In genomic region chr7:20216637-20217036, GRCh38 we compare ENCODE assay signal across 15 cellular contexts. TPM values are rescaled to one million over a fixed set of nuclear protein-coding genes. Genes with fewer than 3 reads are reported as not detected.
DNase-seq lines count a peak whose midpoint lies in the region; ATAC-seq, FAIRE-seq and TF ChIP-seq lines count a peak whose summit lies in the region.
"Had no signal": no experiment of that assay in that cellular context is flagged by ENCODE, and none has a peak within 500 bp of the region (broad histone marks: within the 10 kb centered on the region; RNA-seq: fewer than 3 reads in every experiment).

No MANE protein-coding gene starts in this region.

- H4K20me1 ChIP-seq in MM.1S (ENCODE audit: insufficient read depth, low read length) (no peaks in the 10 kb centered on the region), neural progenitor cell (ENCODE audit: low read depth) (no peaks in the 10 kb centered on the region)

- H3K4me1 ChIP-seq in MM.1S (ENCODE audit: low read length) (peaks cover 43% of the 10 kb centered on the region), endocrine pancreas (ENCODE audit: control insufficient read depth, insufficient read depth, low read length) (peaks cover 28% of the 10 kb centered on the region), neural progenitor cell (peaks cover 8% of the 10 kb centered on the region)
- H3K4me1 ChIP-seq: uterus had no signal

- H3K36me3 ChIP-seq in GM06990 (ENCODE audit: control insufficient read depth, insufficient read depth, low read length) (no peaks in the 10 kb centered on the region), MM.1S (replicated peaks; ENCODE audit: insufficient read depth, low read length) (peaks cover 12% of the 10 kb centered on the region; the same call in 1 of the 2 replicates), endocrine pancreas (ENCODE audit: control insufficient read depth, insufficient read depth, low read length) (no peaks in the 10 kb centered on the region), neural progenitor cell (no peaks in the 10 kb centered on the region)
- H3K36me3 ChIP-seq: adrenal gland, uterus had no signal

- ATAC-seq in GM18907 (IDR thresholded peaks at IDR 0.05; ENCODE audit: unreplicated experiment): no peak

- peaks cover 55% of the 10 kb centered on the region for H3K79me2 ChIP-seq in MM.1S (ENCODE audit: low read length)
- H3K79me2 ChIP-seq in neural progenitor cell (ENCODE audit: low read depth): no peaks in the 10 kb centered on the region

- no peak for TF ChIP-seq CTCF in GM06990 (IDR thresholded peaks at IDR 0.05; ENCODE audit: insufficient read depth, low read length, poor library complexity, severe bottlenecking)
- no peak for TF ChIP-seq CTCF in MM.1S (IDR thresholded peaks at IDR 0.05; ENCODE audit: low read length)
- TF ChIP-seq CTCF in neural progenitor cell (IDR thresholded peaks at IDR 0.05): no peak

- FAIRE-seq in RCC 7860 (lab: Jason Lieb, UNC): no peak

- H3K27ac ChIP-seq in MM.1S (ENCODE audit: low read length): peak overlapping the region; percentile 97
- H3K27ac ChIP-seq in neural progenitor cell: no peak overlapping the region
- H3K27ac ChIP-seq: adrenal gland, uterus had no signal

- H3K4me2 ChIP-seq in MM.1S (ENCODE audit: low read depth, low read length): peak overlapping the region; percentile 75
- H3K4me2 ChIP-seq in neural progenitor cell: peak overlapping the region; percentile 55

- no peaks in the 10 kb centered on the region for H3K9me2 ChIP-seq in MM.1S (replicated peaks; ENCODE audit: insufficient read depth, low read length)

- peaks cover 35% of the 10 kb centered on the region for H3F3A ChIP-seq in MM.1S (ENCODE audit: insufficient read depth, low read length)
- H3F3A ChIP-seq in neural progenitor cell (ENCODE audit: low read depth): peaks cover 5% of the 10 kb centered on the region

- peak overlapping the region; percentile 86 for H3K9ac ChIP-seq in MM.1S (ENCODE audit: low read length)
- H3K9ac ChIP-seq in endocrine pancreas (ENCODE audit: control insufficient read depth, insufficient read depth, low read length): no peak overlapping the region
- H3K9ac ChIP-seq in neural progenitor cell: no peak overlapping the region

- H3K27me3 Mint-ChIP-seq in neural progenitor cell (ENCODE audit: insufficient read depth, low read depth): no peaks in the 10 kb centered on the region

- H2AFZ ChIP-seq in MM.1S (ENCODE audit: low read length): no peak overlapping the region
- peak overlapping the region; percentile 91 for H2AFZ ChIP-seq in neural progenitor cell (replicated peaks)

- no peak overlapping the region for H3K27ac Mint-ChIP-seq in neural progenitor cell

- no peak for DNase-seq in GM06990 (ENCODE audit: extremely low read depth, insufficient read length)
- DNase-seq in MM.1S: no peak
- no peak for DNase-seq in neural progenitor cell (ENCODE audit: low spot score)
- DNase-seq in RCC 7860 (ENCODE audit: low spot score): no peak
- no peak for DNase-seq in midbrain (lab: John Stamatoyannopoulos, UW)
- DNase-seq in activated T-cell treated with anti-CD3 and anti-CD28 coated beads, Interleukin-2, amount 50 U/mL, for 1 hour: no peak
- DNase-seq: activated CD4-positive, alpha-beta T cell treated with anti-CD3 and anti-CD28 coated beads for 4 hours; activated T-cell treated with anti-CD3 and anti-CD28 coated beads, Interleukin-2, amount 50 U/mL, for 4 hours; cortex of kidney; DND-41; stimulated activated CD8-positive, alpha-beta memory T cell treated with anti-CD3 and anti-CD28 coated beads, Interleukin-4, amount 100 ng/mL, for 48 hours; uterus had no signal

- H3K9me3 Mint-ChIP-seq in neural progenitor cell: peaks cover 7% of the 10 kb centered on the region
- H3K9me3 Mint-ChIP-seq: activated T-cell treated with anti-CD3 and anti-CD28 coated beads, Interleukin-2, amount 50 U/mL, for 4 hours had no signal

- H3K4me1 Mint-ChIP-seq in neural progenitor cell: peaks cover 9% of the 10 kb centered on the region

- H3K9me3 ChIP-seq in MM.1S (replicated peaks; ENCODE audit: insufficient read depth, low read length) (no peaks in the 10 kb centered on the region), endocrine pancreas (ENCODE audit: control insufficient read depth, low read length) (no peaks in the 10 kb centered on the region), neural progenitor cell (ENCODE audit: low read depth) (no peaks in the 10 kb centered on the region)
- H3K9me3 ChIP-seq: adrenal gland, uterus had no signal

- no peaks in the 10 kb centered on the region for H3K27me3 ChIP-seq in GM06990 (replicated peaks; ENCODE audit: control insufficient read depth, insufficient read depth, low read length)
- no peaks in the 10 kb centered on the region for H3K27me3 ChIP-seq in MM.1S (replicated peaks; ENCODE audit: insufficient read depth, low read length)
- H3K27me3 ChIP-seq in endocrine pancreas (ENCODE audit: control insufficient read depth, insufficient read depth, low read length): no peaks in the 10 kb centered on the region
- no peaks in the 10 kb centered on the region for H3K27me3 ChIP-seq in neural progenitor cell
- H3K27me3 ChIP-seq: adrenal gland, uterus had no signal

- no peak overlapping the region for H3K4me3 Mint-ChIP-seq in neural progenitor cell
- H3K4me3 Mint-ChIP-seq: activated T-cell treated with anti-CD3 and anti-CD28 coated beads, Interleukin-2, amount 50 U/mL, for 4 hours had no signal

- H3K4me3 ChIP-seq in GM06990 (replicated peaks; ENCODE audit: low read depth, low read length): peak overlapping the region; percentile 66
- H3K4me3 ChIP-seq in MM.1S (ENCODE audit: low read length): peak overlapping the region; percentile 72
- peak overlapping the region; percentile 94 for H3K4me3 ChIP-seq in endocrine pancreas (ENCODE audit: control insufficient read depth, insufficient read depth, low read length)
- peak overlapping the region; percentile 16 for H3K4me3 ChIP-seq in neural progenitor cell
- H3K4me3 ChIP-seq: adrenal gland, uterus had no signal

- no peaks in the 10 kb centered on the region for H3K36me3 Mint-ChIP-seq in neural progenitor cell

RNA-seq across cellular contexts. Expression of gene MACC1, which starts 0.5 kb away (rescaled TPM):
- 5.7 and 7.2 TPM in 2 replicates for total RNA-seq in neural progenitor cell (ENCODE audit: low replicate concordance)

Comparison
In these comparisons a context has a peak if more than half of its experiments do, and no peak if none do; other contexts are left out.
1. H3K4me3 ChIP-seq: peak in every context shown above with its lines; median percentile 94 in endocrine pancreas; 72 in MM.1S; 66 in GM06990; 16 in neural progenitor cell.